In genomic region chr3:196049567-196050122, GRCh38 we compare ENCODE assay signal across 2 cellular contexts.
TF ChIP-seq lines count a peak whose summit lies in the region.

No MANE protein-coding gene starts in this region.

TF ChIP-seq in HepG2, 621 proteins besides CTCF, POLR2A, EP300 and RAD21:
- TF ChIP-seq ZNF777 (CRISPR knock-in tag; IDR thresholded peaks at IDR 0.05) (no peak), POLR2G (IDR thresholded peaks at IDR 0.05; ENCODE audit: low read depth, low read length) (0 out of 2 replicates have a peak, but pooled peaks have one; percentile 5), MED1 (CRISPR knock-in tag; IDR thresholded peaks at IDR 0.05) (no peak)

TF ChIP-seq in GM12878, 131 proteins besides CTCF, POLR2A, EP300 and RAD21:
- TF ChIP-seq POLR2AphosphoS5 (IDR thresholded peaks at IDR 0.05; ENCODE audit: low read length) (peak; percentile 39; the same call in 1 of the 2 replicates), MXI1 (IDR thresholded peaks at IDR 0.05; ENCODE audit: low read depth, low read length) (no peak)
